In the genomic region with DNA sequence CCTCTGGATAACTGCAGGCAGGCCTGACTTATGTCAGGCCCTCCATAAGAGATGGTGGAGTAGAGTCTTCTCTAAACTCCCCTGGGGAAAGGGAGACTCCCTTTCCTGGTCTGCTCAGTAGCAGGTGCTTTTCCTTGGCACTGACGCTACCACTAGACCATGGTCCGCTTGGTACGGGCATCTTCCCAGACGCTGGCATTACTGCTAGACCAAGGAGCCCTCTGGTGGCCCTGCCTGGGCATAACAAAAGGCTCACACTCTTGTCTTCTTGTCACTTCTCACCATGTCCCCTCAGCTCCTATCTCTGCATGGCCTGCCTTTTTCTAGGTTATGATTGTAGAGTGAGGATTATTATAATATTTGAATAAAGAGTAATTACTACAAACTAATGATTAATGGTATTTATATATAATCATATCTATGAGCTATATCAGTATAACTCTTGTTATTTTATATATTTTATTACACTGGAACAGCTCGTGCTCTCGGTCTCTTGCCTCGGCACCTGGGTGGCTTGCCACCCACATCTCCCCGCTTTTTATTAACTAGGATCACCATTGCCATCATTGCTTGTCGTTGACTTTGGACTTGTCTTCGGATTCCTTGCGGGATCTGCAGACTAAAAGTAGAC, we compare ENCODE assay signal across 8 cellular contexts. TPM values are rescaled to one million over a fixed set of nuclear protein-coding genes. Genes with fewer than 3 reads are reported as not detected.
A peak's percentile ranks its signal among the peaks of the same experiment; 100 is the strongest.
DNase-seq lines count a peak whose midpoint lies in the region; ATAC-seq, FAIRE-seq and TF ChIP-seq lines count a peak whose summit lies in the region.

No MANE protein-coding gene starts in this region.

- H3K27me3 ChIP-seq in K562 (ENCODE audit: control insufficient read depth in 2 of 2, insufficient read depth in 2 of 2, low read length in 2 of 2) (no peaks in the 10 kb centered on the region), keratinocyte (ENCODE audit: control insufficient read depth, extremely low read depth, insufficient read depth, low read length) (no peaks in the 10 kb centered on the region)

- BruUV-seq in K562 (replicated peaks; lab: Mats Ljungman, UMichigan), result no TSS peak

- H3K79me2 ChIP-seq in K562 (ENCODE audit: control insufficient read depth, insufficient read depth, low read length) (no peaks in the 10 kb centered on the region), keratinocyte (ENCODE audit: control insufficient read depth, insufficient read depth, low read length) (no peaks in the 10 kb centered on the region)

- H3K4me3 ChIP-seq in K562 (no peak overlapping the region), keratinocyte (ENCODE audit: control insufficient read depth in 2 of 3, extremely low read depth in 1 of 3, insufficient read depth in 2 of 3, low read depth in 1 of 3, low read length in 3 of 3) (no peak overlapping the region)

- H3K27ac ChIP-seq in K562 (ENCODE audit: extremely low read depth, low read depth, low read length) (no peak overlapping the region), keratinocyte (ENCODE audit: control insufficient read depth, insufficient read depth, low read length) (no peak overlapping the region)

- CTCF ChIA-PET in K562 (lab: Yijun Ruan, JAX; ENCODE audit: low intra/inter-chr PET ratio), result interaction anchor here (0.6 kb wide), 1 partner anchor 333 kb away, joined by 3 read pairs; no protein-coding TSS in a partner anchor

- H3K9ac ChIP-seq in K562 (ENCODE audit: insufficient read depth in 1 of 2, low read depth in 2 of 2, low read length in 2 of 2) (no peak overlapping the region), keratinocyte (ENCODE audit: control insufficient read depth, extremely low read depth, insufficient read depth, low read length) (no peak overlapping the region)

- H3K27me3 Mint-ChIP-seq in T-helper 2 cell treated with Interferon-gamma antibody and Interleukin-4, amounts not matched to agents 5 μg/mL and 100 μg/mL, for 36 hours (ENCODE audit: low read depth), result no peaks in the 10 kb centered on the region

- peaks cover 25% of the 10 kb centered on the region for H3K4me1 Mint-ChIP-seq in T-helper 2 cell treated with Interferon-gamma antibody and Interleukin-4, amounts not matched to agents 5 μg/mL and 100 μg/mL, for 36 hours (ENCODE audit: low read depth)

- H3K36me3 ChIP-seq in K562 (ENCODE audit: control insufficient read depth, insufficient read depth, low read length), result no peaks in the 10 kb centered on the region
- no peaks in the 10 kb centered on the region for H3K36me3 ChIP-seq in keratinocyte (ENCODE audit: control insufficient read depth in 2 of 2, extremely low read depth in 1 of 2, insufficient read depth in 2 of 2, low read length in 2 of 2)

- peak; percentile 34 to 57; a peak in 2 of 4 replicates for TF ChIP-seq RAD21 in K562 (CRISPR knock-in tag; conservative IDR thresholded peaks at IDR 0.05 in 1 of 2, IDR thresholded peaks at IDR 0.05 in 1 of 2)

- no peaks in the 10 kb centered on the region for H3K36me3 Mint-ChIP-seq in T-helper 2 cell treated with Interferon-gamma antibody and Interleukin-4, amounts not matched to agents 5 μg/mL and 100 μg/mL, for 36 hours (ENCODE audit: low read depth)

- H3K9me1 ChIP-seq in K562 (ENCODE audit: control insufficient read depth, insufficient read depth, low read length), result no peaks in the 10 kb centered on the region
- H3K9me1 ChIP-seq in keratinocyte (ENCODE audit: control insufficient read depth, extremely low read depth, insufficient read depth, low read length), result no peaks in the 10 kb centered on the region

- no peak overlapping the region for H2AFZ ChIP-seq in K562 (ENCODE audit: low read depth, low read length)
- no peak overlapping the region for H2AFZ ChIP-seq in keratinocyte (ENCODE audit: control insufficient read depth, low read length)

- peak; percentile 46 for DNase-seq in Daoy (ENCODE audit: low read depth)
- DNase-seq in NCI-H1417 (lab: John Stamatoyannopoulos, UW), result peak; percentile 66 to 88 (median 77)
- DNase-seq in T-helper 2 cell treated with Interferon-gamma antibody and Interleukin-4, amounts not matched to agents 5 μg/mL and 100 μg/mL, for 36 hours (ENCODE audit: low spot score), result peak; percentile 47
- no peak for DNase-seq in K562 (ENCODE audit: extremely low read depth in 1 of 4, low spot score in 3 of 4)
- DNase-seq in keratinocyte (ENCODE audit: low read depth, low spot score), result no peak
- peak; percentile 71 for DNase-seq in stimulated activated CD4-positive, alpha-beta T cell treated with anti-CD3 and anti-CD28 coated beads, Interleukin-4, amount 100 ng/mL, for 1 hour
- no peak for DNase-seq in mesenteric fat pad (ENCODE audit: low spot score)

- in situ Hi-C loops in K562 (cut with MboI), result loop anchor here (5.0 kb wide), 1 partner anchor 57 kb away; no protein-coding TSS in a partner anchor

- WGBS in K562 (ENCODE audit: insufficient coverage, low coverage, missing lambda C conversion rate), result 3% methylated on average over 11 of the region's 11 CpGs

- no peak for TF ChIP-seq POLR2A in K562 (conservative IDR thresholded peaks at IDR 0.05)

- H3K4me1 ChIP-seq in K562 (replicated peaks in 1 of 2; ENCODE audit: control insufficient read depth in 2 of 2, insufficient read depth in 2 of 2, low read length in 2 of 2) (no peaks in the 10 kb centered on the region; a peak in 1 of 5 replicates), keratinocyte (ENCODE audit: control insufficient read depth, extremely low read depth, insufficient read depth, low read length) (peaks cover 9% of the 10 kb centered on the region)

- no peak overlapping the region for H3K27ac Mint-ChIP-seq in T-helper 2 cell treated with Interferon-gamma antibody and Interleukin-4, amounts not matched to agents 5 μg/mL and 100 μg/mL, for 36 hours

- H3K9me3 ChIP-seq in K562 (replicated peaks; ENCODE audit: control insufficient read depth, insufficient read depth, low read depth, low read length), result no peaks in the 10 kb centered on the region
- H3K9me3 ChIP-seq in keratinocyte (ENCODE audit: control insufficient read depth, low read depth, low read length), result no peaks in the 10 kb centered on the region

- POLR2A ChIA-PET in K562 (lab: Yijun Ruan, JAX), result interaction anchor here (0.7 to 1.7 kb wide), 4 partner anchors 14 to 29 kb away, joined by 3 to 10 read pairs (median 4); no protein-coding TSS in a partner anchor

- intact Hi-C loops in K562 (cut with micrococcal nuclease), result no loop called here

- no peak overlapping the region for H3K4me2 ChIP-seq in K562 (ENCODE audit: insufficient read depth, low read length)
- no peak overlapping the region for H3K4me2 ChIP-seq in keratinocyte (ENCODE audit: control insufficient read depth, extremely low read depth, insufficient read depth, low read depth, low read length)

- FAIRE-seq in K562 (lab: Jason Lieb, UNC) (no peak), keratinocyte (lab: Jason Lieb, UNC) (no peak)

- H3K9me3 Mint-ChIP-seq in T-helper 2 cell treated with Interferon-gamma antibody and Interleukin-4, amounts not matched to agents 5 μg/mL and 100 μg/mL, for 36 hours, result no peaks in the 10 kb centered on the region

- H3K4me3 Mint-ChIP-seq in T-helper 2 cell treated with Interferon-gamma antibody and Interleukin-4, amounts not matched to agents 5 μg/mL and 100 μg/mL, for 36 hours, result no peak overlapping the region

- no peak for ATAC-seq in K562
- ATAC-seq in GM18870 (IDR thresholded peaks at IDR 0.05; ENCODE audit: unreplicated experiment), result no peak

- H4K20me1 ChIP-seq in K562 (replicated peaks; ENCODE audit: control insufficient read depth, insufficient read depth, low read length), result no peaks in the 10 kb centered on the region
- H4K20me1 ChIP-seq in keratinocyte (ENCODE audit: control insufficient read depth, extremely low read depth, insufficient read depth, low read length), result no peaks in the 10 kb centered on the region

- TF ChIP-seq EP300 in K562 (IDR thresholded peaks at IDR 0.05; ENCODE audit: low read length), result no peak

- TF ChIP-seq CTCF in K562 (IDR thresholded peaks at IDR 0.05 in 2 of 3, conservative IDR thresholded peaks at IDR 0.05 in 1 of 3; ENCODE audit: insufficient read depth in 2 of 3, low read depth in 1 of 3, low read length in 3 of 3), result peak; percentile 32 to 62 (median 60); a peak in 5 of 6 replicates
- TF ChIP-seq CTCF in keratinocyte (optimal IDR thresholded peaks at IDR 0.05 in 1 of 3, IDR thresholded peaks at IDR 0.05 in 1 of 3, conservative IDR thresholded peaks at IDR 0.05 in 1 of 3; ENCODE audit: extremely low read depth in 1 of 3, insufficient read depth in 2 of 3, low read length in 3 of 3), result peak; percentile 30 to 78 (median 67)

- dilution Hi-C loops in keratinocyte (cut with MboI; ENCODE audit: extremely low pct_ligation_motif_present, low sequenced_read_pairs), result no loop called here

TF ChIP-seq in K562, 482 proteins besides CTCF, POLR2A, EP300 and RAD21 (continues in another document):
- TF ChIP-seq NFXL1 (CRISPR knock-in tag; IDR thresholded peaks at IDR 0.05) (no peak), ZNF764 (CRISPR knock-in tag; IDR thresholded peaks at IDR 0.05; ENCODE audit: low read depth) (no peak)

RNA-seq across cellular contexts. Expression of a gene that starts 59.8 kb away (rescaled TPM):
- total RNA-seq in Daoy (2014; rRNA removed; shearing (Covaris generic)), result 7.0 and 12.8 TPM in 2 replicates
- total RNA-seq in K562 (2011; cell fraction: chromatin; rRNA removed; ENCODE audit: low replicate concordance), result 0.26 and 0.72 TPM in 2 replicates
- 0.50 and 0.92 TPM in 2 replicates for total RNA-seq in K562 (2011; cell fraction: nucleolus; rRNA removed)
- total RNA-seq in K562 (2011; cell fraction: nucleoplasm; rRNA removed), result 0.38 and 0.73 TPM in 2 replicates
- 0.41 and 0.61 TPM in 2 replicates for total RNA-seq in K562 (2014; rRNA removed)
- 0.16 and 0.18 TPM in 2 replicates for total RNA-seq in K562 (2014; rRNA removed; fragmentation: Illumina TruSeq; extraction: Trizol)
- total RNA-seq in K562 (2015; rRNA removed; fragmentation: Illumina TruSeq; extraction: Trizol), result 0.43 and 0.49 TPM in 2 replicates
- total RNA-seq in K562 (2021), result 0.47 and 0.53 TPM in 2 replicates
- polyA plus RNA-seq in K562 (2011; rRNA removed), result 0.21 and 0.31 TPM in 2 replicates
- 0.40 and 0.41 TPM in 2 replicates for polyA plus RNA-seq in K562 (2011; cell fraction: cytosol; rRNA removed)
- polyA plus RNA-seq in K562 (2011; cell fraction: nucleus; rRNA removed), result 0.20 and 0.31 TPM in 2 replicates
- 0.64 and 1.6 TPM in 2 replicates for polyA plus RNA-seq in K562 (2012)
- polyA plus RNA-seq in K562 (2014; fragmentation: Illumina TruSeq; extraction: Trizol), result 0.34 and 0.43 TPM in 2 replicates
- polyA plus RNA-seq in K562 (2014; fragmentation: Nextera tagmentation; extraction: Ambion mirVana), result under 1 TPM in 1 of 2 experiments, not detected in 1; 0.07 TPM
- polyA plus RNA-seq in K562 (2014; rRNA removed), result 0.21 and 0.62 TPM in 2 replicates
- 0.12 and 0.32 TPM in 2 replicates for polyA minus RNA-seq in K562 (2011; rRNA and poly(A)+ RNA removed)
- polyA minus RNA-seq in K562 (2011; cell fraction: cytosol; rRNA and poly(A)+ RNA removed), result not detected in 2 replicates
- 0.33 and 0.40 TPM in 2 replicates for polyA minus RNA-seq in K562 (2011; cell fraction: nucleus; rRNA and poly(A)+ RNA removed)
- polyA plus RNA-seq in keratinocyte, result 36.5 to 49.1 TPM (median 43.1 TPM) in 3 replicates
- 9.5 TPM for polyA plus RNA-seq in keratinocyte (2011; ENCODE audit: low read depth)
- 28.9 and 46.0 TPM in 2 replicates for polyA plus RNA-seq in keratinocyte (2011; cell fraction: cytosol; rRNA removed)
- polyA plus RNA-seq in keratinocyte (2011; cell fraction: nucleus; rRNA removed), result 61.6 and 68.3 TPM in 2 replicates
- polyA plus RNA-seq in keratinocyte (2012; ENCODE audit: low replicate concordance), result 40.7 and 45.9 TPM in 2 replicates
- 21.7 to 43.7 TPM (median 36.6 TPM) in 3 replicates for polyA minus RNA-seq in keratinocyte
- 32.8 TPM for polyA minus RNA-seq in keratinocyte (2011; cell fraction: cytosol; rRNA and poly(A)+ RNA removed)
- 26.6 and 27.1 TPM in 2 replicates for polyA minus RNA-seq in keratinocyte (2011; cell fraction: nucleus; rRNA and poly(A)+ RNA removed)
- 18.0 TPM for total RNA-seq in mesenteric fat pad

Comparison
In these comparisons a context has a peak if more than half of its experiments do, and no peak if none do; other contexts are left out.
1. DNase-seq: peak in Daoy (single experiment), NCI-H1417 (3 of 3), T-helper 2 cell treated with Interferon-gamma antibody and Interleukin-4, amounts not matched to agents 5 μg/mL and 100 μg/mL, for 36 hours (single experiment) and stimulated activated CD4-positive, alpha-beta T cell treated with anti-CD3 and anti-CD28 coated beads, Interleukin-4, amount 100 ng/mL, for 1 hour (single experiment); none in K562 (0 of 4), keratinocyte (single experiment) and mesenteric fat pad (single experiment).